22 cellular contexts compared by ENCODE assay signal in the genomic region with DNA sequence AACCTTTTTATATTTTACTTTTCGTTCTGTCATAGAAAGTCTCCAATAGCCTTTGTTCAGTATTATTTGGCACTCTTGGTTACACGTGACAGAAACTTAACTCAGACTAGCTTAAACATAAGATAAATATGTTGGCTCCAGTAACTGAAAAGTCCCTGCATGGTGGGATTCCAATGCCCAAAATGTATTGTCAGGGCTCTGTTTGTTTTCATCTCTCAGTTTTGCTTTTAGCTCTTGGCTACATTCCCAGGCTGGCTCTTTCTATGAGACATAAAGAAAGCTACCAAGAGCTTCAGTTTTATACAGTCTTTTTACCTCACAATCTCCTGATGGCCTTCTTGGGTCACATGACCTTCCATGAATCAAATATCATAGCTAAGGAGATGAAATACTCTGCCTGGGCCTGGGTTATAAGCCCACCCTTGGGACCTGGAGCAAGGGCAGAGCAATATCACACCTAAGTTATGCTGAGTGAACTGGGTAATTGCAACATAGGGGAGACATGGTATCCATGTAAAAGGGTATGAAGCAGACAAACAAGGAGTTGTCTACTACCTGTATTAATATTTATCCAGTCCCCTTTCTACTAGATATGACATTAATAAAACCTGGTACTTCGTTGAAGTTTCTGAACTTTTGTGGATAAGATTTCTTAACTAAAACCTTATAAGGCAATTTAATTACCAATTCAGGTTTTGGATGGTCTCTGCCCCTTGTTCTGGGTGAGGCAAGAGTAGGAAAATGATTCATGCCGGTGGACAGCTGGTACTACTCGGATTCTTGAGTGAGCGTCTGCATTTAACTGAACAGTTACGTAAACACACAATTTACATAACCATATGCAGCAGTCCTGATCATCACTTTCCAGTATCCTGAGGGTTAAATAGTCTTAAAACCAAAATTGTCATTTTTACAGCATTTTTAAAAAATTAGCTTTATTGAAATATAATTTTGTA.
DNase-seq lines count a peak whose midpoint lies in the region; ATAC-seq and TF ChIP-seq lines count a peak whose summit lies in the region.
"Had no signal": no experiment of that assay in that cellular context is flagged by ENCODE, and none has a peak within 500 bp of the region (broad histone marks: within the 10 kb centered on the region; RNA-seq: fewer than 3 reads in every experiment).

No MANE protein-coding gene starts in this region.

- intact Hi-C loops in Right ventricle myocardium inferior (cut with DNase I) (loop anchor here (5.0 kb wide), 1 partner anchor 51 kb away; no protein-coding TSS in a partner anchor), cardiac septum (cut with DNase I) (loop anchor here (1.0 kb wide), 1 partner anchor 48 kb away; no protein-coding TSS in a partner anchor)

- DNase-seq in Right ventricle myocardium inferior (ENCODE audit: missing footprints): no peak
- no peak for DNase-seq in cardiac septum (ENCODE audit: low spot score)
- peak; percentile 1 for DNase-seq in NCI-H2171 (lab: John Stamatoyannopoulos, UW)
- DNase-seq in fibroblast of the aortic adventitia (ENCODE audit: low read depth): peak; percentile 2
- DNase-seq in cortex of kidney (lab: John Stamatoyannopoulos, UW): no peak
- no peak for DNase-seq in AG20443 (ENCODE audit: low spot score)
- no peak for DNase-seq in pons (ENCODE audit: low spot score)
- DNase-seq: activated CD4-positive, alpha-beta memory T cell treated with anti-CD3 and anti-CD28 coated beads for 36 hours; activated effector memory CD4-positive, alpha-beta T cell treated with anti-CD3 and anti-CD28 coated beads, Interleukin-2, amount 50 U/mL, for 16 hours; DMS153; hippocampal formation; mucosa of descending colon; MV-4-11; NCI-H187 treated with DMSO at 0.1 percent for 48 hours; NCI-H524 treated with DMSO at 0.1 percent for 48 hours; stimulated activated CD4-positive, alpha-beta T cell treated with anti-CD3 and anti-CD28 coated beads, Interleukin-1b, Interleukin-23, amount 100 ng/mL, for 48 hours had no signal

- H3K27ac ChIP-seq in stomach smooth muscle (ENCODE audit: low read length): peak overlapping the region; percentile 62
- H3K27ac ChIP-seq: neural progenitor cell, skin epidermis, vagina had no signal

- ATAC-seq in Right ventricle myocardium inferior: peak; percentile 59
- ATAC-seq: mucosa of descending colon; stimulated activated effector memory CD8-positive, alpha-beta T cell treated with anti-CD3 and anti-CD28 coated beads, Interleukin-12 subunit alpha, Interleukin-12 subunit beta, amount 100 ng/mL, for 72 hours had no signal

- H3K4me3 ChIP-seq in fibroblast of the aortic adventitia (ENCODE audit: low read depth, low read length) (no peak overlapping the region), stomach smooth muscle (ENCODE audit: low read length in 2 of 2) (no peak overlapping the region)
- H3K4me3 ChIP-seq: HAP-1, mucosa of descending colon, neural progenitor cell, skin epidermis, vagina had no signal

- no peaks in the 10 kb centered on the region for H3K27me3 ChIP-seq in stomach smooth muscle (ENCODE audit: control insufficient read depth in 1 of 2, insufficient read depth in 2 of 2, low read length in 2 of 2)
- H3K27me3 ChIP-seq: neural progenitor cell, vagina had no signal

- H3K9ac ChIP-seq in stomach smooth muscle (ENCODE audit: low read length in 2 of 2): no peak overlapping the region
- H3K9ac ChIP-seq: neural progenitor cell had no signal

- no peak for TF ChIP-seq CTCF in fibroblast of the aortic adventitia (IDR thresholded peaks at IDR 0.05; ENCODE audit: insufficient read depth, low read length)

- no peaks in the 10 kb centered on the region for H3K36me3 ChIP-seq in stomach smooth muscle (ENCODE audit: control insufficient read depth in 2 of 2, insufficient read depth in 2 of 2, low read length in 2 of 2)
- H3K36me3 ChIP-seq: HAP-1, neural progenitor cell, vagina had no signal

- H3K9me3 ChIP-seq in stomach smooth muscle (ENCODE audit: control insufficient read depth in 2 of 2, low read length in 2 of 2): no peaks in the 10 kb centered on the region
- H3K9me3 ChIP-seq: HAP-1, mucosa of descending colon, vagina had no signal

- H3K4me1 ChIP-seq in stomach smooth muscle (ENCODE audit: control insufficient read depth, insufficient read depth, low read length): peaks cover 15% of the 10 kb centered on the region
- H3K4me1 ChIP-seq: HAP-1, neural progenitor cell, vagina had no signal

Comparison
In these comparisons a context has a peak if more than half of its experiments do, and no peak if none do; other contexts are left out.
1. DNase-seq: peak in NCI-H2171 (single experiment) and fibroblast of the aortic adventitia (single experiment); none in Right ventricle myocardium inferior (single experiment), cardiac septum (single experiment), cortex of kidney (single experiment), AG20443 (single experiment) and pons (single experiment).